ENCODE assay signal across 14 cellular contexts in genomic region chr7:153061913-153062528, GRCh38.
DNase-seq lines count a peak whose midpoint lies in the region; ATAC-seq, FAIRE-seq and TF ChIP-seq lines count a peak whose summit lies in the region.
"Had no signal": no experiment of that assay in that cellular context is flagged by ENCODE, and none has a peak within 500 bp of the region (broad histone marks: within the 10 kb centered on the region; RNA-seq: fewer than 3 reads in every experiment).

No MANE protein-coding gene starts in this region.

- peaks cover 0 to 2% of the 10 kb centered on the region in 2 experiments; a peak in 2 of 5 replicates for H3K27me3 ChIP-seq in K562 (ENCODE audit: control insufficient read depth in 2 of 2, insufficient read depth in 2 of 2, low read length in 2 of 2)
- peaks cover 0 to 5% (median 0%) of the 10 kb centered on the region in 3 experiments for H3K27me3 ChIP-seq in neuronal stem cell (ENCODE audit: control insufficient read depth in 3 of 3, insufficient read depth in 3 of 3, low read depth in 1 of 3, low read length in 3 of 3)
- no peaks in the 10 kb centered on the region for H3K27me3 ChIP-seq in gastroesophageal sphincter
- H3K27me3 ChIP-seq: ascending aorta, pancreas had no signal

- POLR2A ChIA-PET in K562 (lab: Yijun Ruan, JAX): interaction anchor here (0.6 to 1.0 kb wide), 2 partner anchors 13 to 97 kb away, joined by 3 read pairs; no protein-coding TSS in a partner anchor

- no peak overlapping the region for H2AFZ ChIP-seq in K562 (ENCODE audit: low read depth, low read length)
- no peak overlapping the region for H2AFZ ChIP-seq in neuronal stem cell (ENCODE audit: low read length)

- ATAC-seq in activated naive CD4-positive, alpha-beta T cell treated with anti-CD3 and anti-CD28 coated beads, Interleukin-2, amount 50 U/mL, for 72 hours: no peak
- ATAC-seq in K562: peak; percentile 87
- ATAC-seq in gastroesophageal sphincter: no peak
- ATAC-seq in HG03457 (IDR thresholded peaks at IDR 0.05; ENCODE audit: unreplicated experiment): no peak
- ATAC-seq: pancreas had no signal

- 1% methylated on average over 13 of the region's 13 CpGs for WGBS in K562 (ENCODE audit: insufficient coverage, low coverage, missing lambda C conversion rate)
- WGBS in neuronal stem cell (ENCODE audit: extremely low coverage in 2 of 2, insufficient read length in 2 of 2, insufficient replicate concordance in 1 of 2), 2 donors: no CpG with 5 or more reads among the region's 13 CpGs
- WGBS in gastroesophageal sphincter (ENCODE audit: low coverage in 1 of 2), 2 donors: 36 to 37% methylated on average over 13 of the region's 13 CpGs

- no peak overlapping the region for H3K14ac ChIP-seq in neuronal stem cell (ENCODE audit: low read length)

- no peak overlapping the region for H3K4me3 ChIP-seq in LNCaP clone FGC (ENCODE audit: low read depth, low read length)
- no peak overlapping the region for H3K4me3 ChIP-seq in K562
- H3K4me3 ChIP-seq in neuronal stem cell (ENCODE audit: low read length in 2 of 2): no peak overlapping the region
- no peak overlapping the region for H3K4me3 ChIP-seq in gastroesophageal sphincter
- H3K4me3 ChIP-seq: ascending aorta, HAP-1, pancreas had no signal

- no peaks in the 10 kb centered on the region for H3K9me3 Mint-ChIP-seq in activated naive CD4-positive, alpha-beta T cell treated with anti-CD3 and anti-CD28 coated beads for 36 hours
- H3K9me3 Mint-ChIP-seq in activated naive CD4-positive, alpha-beta T cell treated with anti-CD3 and anti-CD28 coated beads, Interleukin-2, amount 50 U/mL, for 72 hours: peaks cover 6 to 9% of the 10 kb centered on the region in 2 donors

- H3K36me3 Mint-ChIP-seq in activated naive CD4-positive, alpha-beta T cell treated with anti-CD3 and anti-CD28 coated beads for 36 hours (ENCODE audit: low read depth): no peaks in the 10 kb centered on the region
- H3K36me3 Mint-ChIP-seq in activated naive CD4-positive, alpha-beta T cell treated with anti-CD3 and anti-CD28 coated beads, Interleukin-2, amount 50 U/mL, for 72 hours: peaks cover 0 to 4% of the 10 kb centered on the region in 2 donors

- H3K4me2 ChIP-seq in K562 (ENCODE audit: insufficient read depth, low read length): no peak overlapping the region
- no peak overlapping the region for H3K4me2 ChIP-seq in neuronal stem cell (ENCODE audit: insufficient read depth, low read length, poor library complexity, severe bottlenecking)

- no peak overlapping the region for H3K4me3 Mint-ChIP-seq in activated naive CD4-positive, alpha-beta T cell treated with anti-CD3 and anti-CD28 coated beads for 36 hours

- H2BK5ac ChIP-seq in neuronal stem cell (ENCODE audit: low read length): no peak overlapping the region

- FAIRE-seq in K562 (lab: Jason Lieb, UNC): no peak
- FAIRE-seq: pancreas had no signal

- H4K20me1 ChIP-seq in K562 (replicated peaks; ENCODE audit: control insufficient read depth, insufficient read depth, low read length): 0 out of 2 replicates have a peak, but pooled peaks cover 4% of the 10 kb centered on the region

- no peak overlapping the region for H2BK120ac ChIP-seq in neuronal stem cell (ENCODE audit: low read depth, low read length)

- no peak overlapping the region for H3K18ac ChIP-seq in neuronal stem cell (ENCODE audit: low read length)

- no peak overlapping the region for H3K27ac Mint-ChIP-seq in activated naive CD4-positive, alpha-beta T cell treated with anti-CD3 and anti-CD28 coated beads for 36 hours
- H3K27ac Mint-ChIP-seq in activated naive CD4-positive, alpha-beta T cell treated with anti-CD3 and anti-CD28 coated beads, Interleukin-2, amount 50 U/mL, for 72 hours: no peak overlapping the region

- intact Hi-C loops in activated naive CD4-positive, alpha-beta T cell treated with anti-CD3 and anti-CD28 coated beads for 36 hours (cut with micrococcal nuclease): loop anchor here (2.0 kb wide), 1 partner anchor 185 kb away; no protein-coding TSS in a partner anchor
- intact Hi-C loops in K562 (cut with micrococcal nuclease): no loop called here

- no peak overlapping the region for H3K27ac ChIP-seq in K562 (ENCODE audit: extremely low read depth, low read depth, low read length)
- no peak overlapping the region for H3K27ac ChIP-seq in neuronal stem cell (replicated peaks; ENCODE audit: low read length)
- H3K27ac ChIP-seq in gastroesophageal sphincter: no peak overlapping the region
- H3K27ac ChIP-seq: ascending aorta, pancreas had no signal

- H3K9me1 ChIP-seq in K562 (ENCODE audit: control insufficient read depth, insufficient read depth, low read length): no peaks in the 10 kb centered on the region

- in situ Hi-C loops in K562 (cut with MboI): no loop called here

- TF ChIP-seq RAD21 in K562 (CRISPR knock-in tag; conservative IDR thresholded peaks at IDR 0.05 in 1 of 2, IDR thresholded peaks at IDR 0.05 in 1 of 2): no peak

- H4K91ac ChIP-seq in neuronal stem cell (ENCODE audit: low read depth, low read length, poor library complexity): no peak overlapping the region

- H3K9me3 ChIP-seq in K562 (replicated peaks; ENCODE audit: control insufficient read depth, insufficient read depth, low read depth, low read length): no peaks in the 10 kb centered on the region
- no peaks in the 10 kb centered on the region for H3K9me3 ChIP-seq in neuronal stem cell (replicated peaks in 1 of 2; ENCODE audit: control insufficient read depth in 2 of 2, insufficient read depth in 1 of 2, low read depth in 1 of 2, low read length in 2 of 2)
- no peaks in the 10 kb centered on the region for H3K9me3 ChIP-seq in gastroesophageal sphincter
- H3K9me3 ChIP-seq: ascending aorta, HAP-1, pancreas had no signal

- CTCF ChIA-PET in activated naive CD4-positive, alpha-beta T cell treated with anti-CD3 and anti-CD28 coated beads for 36 hours (lab: Charles Lee): no interaction called here
- CTCF ChIA-PET in K562 (lab: Yijun Ruan, JAX; ENCODE audit: low intra/inter-chr PET ratio): no interaction called here

- TF ChIP-seq CTCF in LNCaP clone FGC (IDR thresholded peaks at IDR 0.05; ENCODE audit: control insufficient read depth, extremely low read depth, insufficient read depth) (no peak), K562 (IDR thresholded peaks at IDR 0.05 in 2 of 3, conservative IDR thresholded peaks at IDR 0.05 in 1 of 3; ENCODE audit: insufficient read depth in 2 of 3, low read depth in 1 of 3, low read length in 3 of 3) (no peak), gastroesophageal sphincter (IDR thresholded peaks at IDR 0.05) (no peak)

- no peak overlapping the region for H2BK15ac ChIP-seq in neuronal stem cell (ENCODE audit: low read length)

- no peaks in the 10 kb centered on the region for H3K27me3 Mint-ChIP-seq in activated naive CD4-positive, alpha-beta T cell treated with anti-CD3 and anti-CD28 coated beads for 36 hours (ENCODE audit: low read depth)

- H4K8ac ChIP-seq in neuronal stem cell (ENCODE audit: low read depth, low read length): no peak overlapping the region

- H3K79me1 ChIP-seq in neuronal stem cell (ENCODE audit: low read depth, low read length): no peaks in the 10 kb centered on the region

- no peak overlapping the region for H3K4ac ChIP-seq in neuronal stem cell (ENCODE audit: low read length)

- no peak overlapping the region for H3K23ac ChIP-seq in neuronal stem cell (ENCODE audit: low read depth, low read length, poor library complexity)

- no peak overlapping the region for H3K9ac ChIP-seq in K562 (ENCODE audit: insufficient read depth in 1 of 2, low read depth in 2 of 2, low read length in 2 of 2)
- H3K9ac ChIP-seq in neuronal stem cell (ENCODE audit: low read depth, low read length, poor library complexity): no peak overlapping the region

- no peak overlapping the region for H2BK12ac ChIP-seq in neuronal stem cell (ENCODE audit: low read length)

- H2AK5ac ChIP-seq in neuronal stem cell (ENCODE audit: low read depth, low read length): no peak overlapping the region

- TF ChIP-seq EP300 in K562 (IDR thresholded peaks at IDR 0.05; ENCODE audit: low read length) (no peak), gastroesophageal sphincter (IDR thresholded peaks at IDR 0.05) (no peak)

- H3K4me1 Mint-ChIP-seq in activated naive CD4-positive, alpha-beta T cell treated with anti-CD3 and anti-CD28 coated beads for 36 hours (ENCODE audit: low read depth): no peaks in the 10 kb centered on the region

- BruUV-seq in K562 (replicated peaks; lab: Mats Ljungman, UMichigan): no TSS peak

- no peaks in the 10 kb centered on the region for H3K79me2 ChIP-seq in K562 (ENCODE audit: control insufficient read depth, insufficient read depth, low read length)

- peak; percentile 32 for DNase-seq in activated naive CD4-positive, alpha-beta T cell treated with anti-CD3 and anti-CD28 coated beads for 36 hours
- DNase-seq in activated naive CD4-positive, alpha-beta T cell treated with anti-CD3 and anti-CD28 coated beads, Interleukin-2, amount 50 U/mL, for 72 hours (ENCODE audit: low spot score in 2 of 2): no peak
- peak; percentile 6 for DNase-seq in LNCaP clone FGC (ENCODE audit: low read depth)
- peak; percentile 25 to 52 (median 34) for DNase-seq in K562 (ENCODE audit: extremely low read depth in 1 of 4, low spot score in 3 of 4)
- peak; percentile 54 for DNase-seq in neuronal stem cell (ENCODE audit: low spot score)
- DNase-seq in DMS79 treated with DMSO at 0.1 percent for 48 hours (lab: John Stamatoyannopoulos, UW): no peak
- DNase-seq: activated CD4-positive, alpha-beta T cell treated with anti-CD3 and anti-CD28 coated beads for 1 hour; NCI-H1092 treated with DMSO at 0.1 percent for 48 hours; pancreas; stimulated activated CD4-positive, alpha-beta T cell treated with anti-CD3 and anti-CD28 coated beads, Interleukin-12 subunit alpha, Interleukin-12 subunit beta, amount 100 ng/mL, for 4 hours had no signal

- no peaks in the 10 kb centered on the region for H3K36me3 ChIP-seq in K562 (ENCODE audit: control insufficient read depth, insufficient read depth, low read length)
- no peaks in the 10 kb centered on the region for H3K36me3 ChIP-seq in neuronal stem cell (replicated peaks in 1 of 2; ENCODE audit: control insufficient read depth in 2 of 2, insufficient read depth in 2 of 2, low read length in 2 of 2)
- H3K36me3 ChIP-seq in gastroesophageal sphincter: no peaks in the 10 kb centered on the region
- H3K36me3 ChIP-seq: ascending aorta, HAP-1, pancreas had no signal

- no peak for TF ChIP-seq POLR2A in K562 (conservative IDR thresholded peaks at IDR 0.05)
- no peak for TF ChIP-seq POLR2A in gastroesophageal sphincter (IDR thresholded peaks at IDR 0.05)

- H3K4me1 ChIP-seq in K562 (replicated peaks in 1 of 2; ENCODE audit: control insufficient read depth in 2 of 2, insufficient read depth in 2 of 2, low read length in 2 of 2): no peaks in the 10 kb centered on the region
- no peaks in the 10 kb centered on the region for H3K4me1 ChIP-seq in neuronal stem cell (ENCODE audit: control insufficient read depth in 2 of 2, insufficient read depth in 1 of 2, low read depth in 1 of 2, low read length in 2 of 2)
- no peaks in the 10 kb centered on the region for H3K4me1 ChIP-seq in gastroesophageal sphincter
- H3K4me1 ChIP-seq: ascending aorta, HAP-1, pancreas had no signal

Comparison
In these comparisons a context has a peak if more than half of its experiments do, and no peak if none do; other contexts are left out.
1. DNase-seq: peak in activated naive CD4-positive, alpha-beta T cell treated with anti-CD3 and anti-CD28 coated beads for 36 hours (single experiment), LNCaP clone FGC (single experiment), K562 (4 of 4) and neuronal stem cell (single experiment); none in activated naive CD4-positive, alpha-beta T cell treated with anti-CD3 and anti-CD28 coated beads, Interleukin-2, amount 50 U/mL, for 72 hours (0 of 2) and DMS79 treated with DMSO at 0.1 percent for 48 hours (single experiment).